In the genomic region with DNA sequence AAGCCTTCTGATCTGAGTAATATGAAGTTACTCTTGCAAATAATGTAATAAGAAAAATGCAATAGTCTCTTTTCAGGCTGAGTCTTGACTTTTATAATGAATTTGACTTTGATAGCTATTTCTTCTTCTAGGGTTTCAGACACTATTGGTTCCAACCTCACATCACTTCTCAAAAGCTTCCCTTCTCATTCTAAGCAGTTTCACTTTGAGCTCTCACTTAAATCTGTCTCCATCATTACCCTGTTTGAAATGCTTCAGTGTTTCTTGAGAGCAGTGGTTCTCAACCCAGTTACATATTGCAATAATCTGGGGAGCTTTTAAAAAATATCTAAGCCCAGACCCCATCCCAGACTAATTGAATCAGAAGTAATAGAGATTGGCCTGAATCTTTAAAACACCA, we compare ENCODE assay signal across 17 cellular contexts. TPM values are rescaled to one million over a fixed set of nuclear protein-coding genes. Genes with fewer than 3 reads are reported as not detected.
DNase-seq lines count a peak whose midpoint lies in the region; ATAC-seq and TF ChIP-seq lines count a peak whose summit lies in the region.
"Had no signal": no experiment of that assay in that cellular context is flagged by ENCODE, and none has a peak within 500 bp of the region (broad histone marks: within the 10 kb centered on the region; RNA-seq: fewer than 3 reads in every experiment).

No MANE protein-coding gene starts in this region.

- no peak for TF ChIP-seq CTCF in activated B cell treated with CpG ODN at 0.5 μM for 24 hours (IDR thresholded peaks at IDR 0.05)

- no peak overlapping the region for H2BK12ac ChIP-seq in neuronal stem cell (ENCODE audit: low read length)

- H2BK5ac ChIP-seq in neuronal stem cell (ENCODE audit: low read length), result no peak overlapping the region

- H2BK120ac ChIP-seq in neuronal stem cell (ENCODE audit: low read depth, low read length), result no peak overlapping the region

- no peak overlapping the region for H3K9ac ChIP-seq in neuronal stem cell (ENCODE audit: low read depth, low read length, poor library complexity)
- H3K9ac ChIP-seq: GM23248 had no signal

- CTCF ChIA-PET in activated B cell treated with CpG ODN at 0.5 μM for 24 hours (lab: Charles Lee), result interaction anchor here (1.1 kb wide), 2 partner anchors 14 to 127 kb away, joined by 3 to 9 read pairs; no protein-coding TSS in a partner anchor

- no peaks in the 10 kb centered on the region for H3K79me1 ChIP-seq in neuronal stem cell (ENCODE audit: low read depth, low read length)

- no peak overlapping the region for H4K91ac ChIP-seq in neuronal stem cell (ENCODE audit: low read depth, low read length, poor library complexity)

- ATAC-seq in GM18858 (IDR thresholded peaks at IDR 0.05; ENCODE audit: unreplicated experiment) (peak; percentile 68), GM21423 (IDR thresholded peaks at IDR 0.05; ENCODE audit: unreplicated experiment) (peak; percentile 63), HG03103 (IDR thresholded peaks at IDR 0.05; ENCODE audit: low read depth, unreplicated experiment) (peak; percentile 67), activated B cell treated with CpG ODN at 0.5 μM for 24 hours (ENCODE audit: low read depth) (peak; percentile 77), left lobe of liver (no peak)

- no peak overlapping the region for H3K4me2 ChIP-seq in neuronal stem cell (ENCODE audit: insufficient read depth, low read length, poor library complexity, severe bottlenecking)

- H2BK15ac ChIP-seq in neuronal stem cell (ENCODE audit: low read length), result no peak overlapping the region

- H2AK5ac ChIP-seq in neuronal stem cell (ENCODE audit: low read depth, low read length), result no peak overlapping the region

- H3K14ac ChIP-seq in neuronal stem cell (ENCODE audit: low read length), result no peak overlapping the region

- no peaks in the 10 kb centered on the region for H3K27me3 Mint-ChIP-seq in activated B cell treated with CpG ODN at 0.5 μM for 24 hours
- H3K27me3 Mint-ChIP-seq: activated T-cell treated with anti-CD3 and anti-CD28 coated beads, Interleukin-2, amount 50 U/mL, for 24 hours had no signal

- POLR2A ChIA-PET in activated B cell treated with CpG ODN at 0.5 μM for 24 hours (lab: Charles Lee), result interaction anchor here (1.0 to 3.6 kb wide), 5 partner anchors 11 to 68 kb away, joined by 3 to 18 read pairs (median 5); partner anchors contain the start of gene BMP2K

- peak overlapping the region; percentile 55 for H3K4me3 Mint-ChIP-seq in activated B cell treated with CpG ODN at 0.5 μM for 24 hours
- H3K4me3 Mint-ChIP-seq: activated T-cell treated with anti-CD3 and anti-CD28 coated beads, Interleukin-2, amount 50 U/mL, for 24 hours had no signal

- no peak overlapping the region for H3K23ac ChIP-seq in neuronal stem cell (ENCODE audit: low read depth, low read length, poor library complexity)

- H3K4ac ChIP-seq in neuronal stem cell (ENCODE audit: low read length), result no peak overlapping the region

- H3K27me3 ChIP-seq in neuronal stem cell (ENCODE audit: control insufficient read depth in 3 of 3, insufficient read depth in 3 of 3, low read depth in 1 of 3, low read length in 3 of 3), result peaks cover 0 to 3% (median 0%) of the 10 kb centered on the region in 3 experiments

- no peaks in the 10 kb centered on the region for H3K9me3 ChIP-seq in neuronal stem cell (replicated peaks in 1 of 2; ENCODE audit: control insufficient read depth in 2 of 2, insufficient read depth in 1 of 2, low read depth in 1 of 2, low read length in 2 of 2)

- H3K36me3 Mint-ChIP-seq in activated B cell treated with CpG ODN at 0.5 μM for 24 hours (ENCODE audit: low read depth), result no peaks in the 10 kb centered on the region

- H3K4me1 ChIP-seq in neuronal stem cell (ENCODE audit: control insufficient read depth in 2 of 2, insufficient read depth in 1 of 2, low read depth in 1 of 2, low read length in 2 of 2), result no peaks in the 10 kb centered on the region

- peaks cover 52% of the 10 kb centered on the region for H3K4me1 Mint-ChIP-seq in activated B cell treated with CpG ODN at 0.5 μM for 24 hours

- H3K18ac ChIP-seq in neuronal stem cell (ENCODE audit: low read length), result no peak overlapping the region

- H4K8ac ChIP-seq in neuronal stem cell (ENCODE audit: low read depth, low read length), result no peak overlapping the region

- H2AFZ ChIP-seq in neuronal stem cell (ENCODE audit: low read length), result no peak overlapping the region
- H2AFZ ChIP-seq: GM23248 had no signal

- intact Hi-C loops in activated B cell treated with CpG ODN at 0.5 μM for 24 hours (cut with micrococcal nuclease), result loop anchor here (1.0 to 2.0 kb wide), 4 partner anchors 9 to 31 kb away; no protein-coding TSS in a partner anchor

- no peaks in the 10 kb centered on the region for H3K9me3 Mint-ChIP-seq in activated B cell treated with CpG ODN at 0.5 μM for 24 hours
- H3K9me3 Mint-ChIP-seq: activated T-cell treated with anti-CD3 and anti-CD28 coated beads, Interleukin-2, amount 50 U/mL, for 24 hours had no signal

- no peak for DNase-seq in activated B cell treated with CpG ODN at 0.5 μM for 24 hours
- no peak for DNase-seq in left lobe of liver (ENCODE audit: low spot score)
- DNase-seq in activated T-cell treated with anti-CD3 and anti-CD28 coated beads, Interleukin-2, amount 50 U/mL, for 1 hour, result no peak
- no peak for DNase-seq in neuronal stem cell (ENCODE audit: low spot score)
- no peak for DNase-seq in GDM1 (lab: John Stamatoyannopoulos, UW)
- DNase-seq: activated T-cell treated with anti-CD3 and anti-CD28 coated beads, Interleukin-2, amount 50 U/mL, for 24 hours; aorta; GM23248; NCI-H1105 treated with DMSO at 0.1 percent for 48 hours; NCI-H524; SIG-M5; stimulated activated CD4-positive, alpha-beta T cell treated with anti-CD3 and anti-CD28 coated beads, Interleukin-4, amount 100 ng/mL, for 4 hours; WERI-Rb-1 had no signal

- peak overlapping the region; percentile 87 for H3K27ac Mint-ChIP-seq in activated B cell treated with CpG ODN at 0.5 μM for 24 hours
- H3K27ac Mint-ChIP-seq: activated T-cell treated with anti-CD3 and anti-CD28 coated beads, Interleukin-2, amount 50 U/mL, for 24 hours had no signal

- H3K4me3 ChIP-seq in neuronal stem cell (ENCODE audit: low read length in 2 of 2), result no peak overlapping the region
- H3K4me3 ChIP-seq: GM23248 had no signal

- no peaks in the 10 kb centered on the region for H3K36me3 ChIP-seq in neuronal stem cell (replicated peaks in 1 of 2; ENCODE audit: control insufficient read depth in 2 of 2, insufficient read depth in 2 of 2, low read length in 2 of 2)
- H3K36me3 ChIP-seq: WERI-Rb-1 had no signal

- H3K27ac ChIP-seq in neuronal stem cell (replicated peaks; ENCODE audit: low read length), result no peak overlapping the region
- H3K27ac ChIP-seq: C4-2B, GM23248, WERI-Rb-1 had no signal

RNA-seq across cellular contexts. Expression of gene BMP2K, which starts 40.5 kb away (rescaled TPM):
- total RNA-seq in activated B cell treated with CpG ODN at 0.5 μM for 24 hours, result 112 and 135 TPM in 2 replicates
- total RNA-seq in left lobe of liver, result 14.2 TPM
- polyA plus RNA-seq in neuronal stem cell (2013, experiment 1 of 2), result 23.7 TPM
- 24.1 TPM for polyA plus RNA-seq in neuronal stem cell (2013, experiment 2 of 2)
